23 cellular contexts compared by ENCODE assay signal in genomic region chr6:26152226-26153101, GRCh38.
A peak's percentile ranks its signal among the peaks of the same experiment; 100 is the strongest.
DNase-seq lines count a peak whose midpoint lies in the region; ATAC-seq, FAIRE-seq and TF ChIP-seq lines count a peak whose summit lies in the region.
"Had no signal": no experiment of that assay in that cellular context is flagged by ENCODE, and none has a peak within 500 bp of the region (broad histone marks: within the 10 kb centered on the region; RNA-seq: fewer than 3 reads in every experiment).

No MANE protein-coding gene starts in this region.

- no peak for TF ChIP-seq RAD21 in A549 (conservative IDR thresholded peaks at IDR 0.05 in 1 of 2, IDR thresholded peaks at IDR 0.05 in 1 of 2)

- dilution Hi-C loops in keratinocyte (cut with MboI; ENCODE audit: extremely low pct_ligation_motif_present, low sequenced_read_pairs): no loop called here

- POLR2A ChIA-PET in A549 (lab: Yijun Ruan, JAX): interaction anchor here (1.0 to 1.1 kb wide), 2 partner anchors 20 to 21 kb away, joined by 3 read pairs; no protein-coding TSS in a partner anchor

- WGBS in A549 (ENCODE audit: missing lambda C conversion rate): 64% methylated on average over 6 of the region's 6 CpGs

- no peaks in the 10 kb centered on the region for H3K9me2 ChIP-seq in GM23338 (ENCODE audit: insufficient read depth)

- H3K4me2 ChIP-seq in A549: peak overlapping the region; percentile 61
- H3K4me2 ChIP-seq in GM23338: no peak overlapping the region
- peak overlapping the region; percentile 63 for H3K4me2 ChIP-seq in keratinocyte (ENCODE audit: control insufficient read depth, extremely low read depth, insufficient read depth, low read depth, low read length)

- H3K9ac ChIP-seq in keratinocyte (ENCODE audit: control insufficient read depth, extremely low read depth, insufficient read depth, low read length): no peak overlapping the region

- no peaks in the 10 kb centered on the region for H3K9me1 ChIP-seq in keratinocyte (ENCODE audit: control insufficient read depth, extremely low read depth, insufficient read depth, low read length)

- H2AFZ ChIP-seq in GM23338 (no peak overlapping the region), keratinocyte (ENCODE audit: control insufficient read depth, low read length) (no peak overlapping the region)

- H3K36me3 Mint-ChIP-seq in GM23338 (ENCODE audit: low read depth): no peaks in the 10 kb centered on the region; the same call in 2 of the 3 replicates
- no peaks in the 10 kb centered on the region for H3K36me3 Mint-ChIP-seq in activated T-helper 1 cell treated with anti-CD3 and anti-CD28 coated beads, Interleukin-12 subunit alpha, Interleukin-12 subunit beta, Interleukin-2, Interleukin-4 antibody, amounts not matched to agents 30 ng/mL and 10 ng/mL and 1 ng/mL, durations not matched to agents 14 hours and 24 hours and 36 hours (ENCODE audit: low read depth)
- H3K36me3 Mint-ChIP-seq: type B pancreatic cell had no signal

- no peak overlapping the region for H3K4me3 Mint-ChIP-seq in GM23338
- no peak overlapping the region for H3K4me3 Mint-ChIP-seq in activated T-helper 1 cell treated with anti-CD3 and anti-CD28 coated beads, Interleukin-12 subunit alpha, Interleukin-12 subunit beta, Interleukin-2, Interleukin-4 antibody, amounts not matched to agents 30 ng/mL and 10 ng/mL and 1 ng/mL, durations not matched to agents 14 hours and 24 hours and 36 hours
- H3K4me3 Mint-ChIP-seq: effector memory CD8-positive, alpha-beta T cell; naive thymus-derived CD4-positive, alpha-beta T cell; type B pancreatic cell had no signal

- H3K36me3 ChIP-seq in GM23338 (ENCODE audit: insufficient read depth) (no peaks in the 10 kb centered on the region), keratinocyte (ENCODE audit: control insufficient read depth in 2 of 2, extremely low read depth in 1 of 2, insufficient read depth in 2 of 2, low read length in 2 of 2) (no peaks in the 10 kb centered on the region), Peyer's patch (no peaks in the 10 kb centered on the region)
- H3K36me3 ChIP-seq: brain microvascular endothelial cell, colonic mucosa, right atrium auricular region had no signal

- no peak for TF ChIP-seq EP300 in A549 (IDR thresholded peaks at IDR 0.05)

- H3K79me2 ChIP-seq in GM23338 (replicated peaks; ENCODE audit: insufficient read depth) (no peaks in the 10 kb centered on the region), keratinocyte (ENCODE audit: control insufficient read depth, insufficient read depth, low read length) (peaks cover 3% of the 10 kb centered on the region)

- peaks cover 8% of the 10 kb centered on the region for H3K9me3 Mint-ChIP-seq in GM23338
- H3K9me3 Mint-ChIP-seq in activated T-helper 1 cell treated with anti-CD3 and anti-CD28 coated beads, Interleukin-12 subunit alpha, Interleukin-12 subunit beta, Interleukin-2, Interleukin-4 antibody, amounts not matched to agents 30 ng/mL and 10 ng/mL and 1 ng/mL, durations not matched to agents 14 hours and 24 hours and 36 hours: no peaks in the 10 kb centered on the region
- H3K9me3 Mint-ChIP-seq: activated T-helper 2 cell treated with anti-CD3 and anti-CD28 coated beads, Interferon-gamma antibody, Interleukin-2, Interleukin-4, amounts not matched to agents 10 μg/mL and 5 μg/mL and 100 μg/mL, durations not matched to agents 14 hours and 24 hours and 36 hours; effector memory CD8-positive, alpha-beta T cell; type B pancreatic cell had no signal

- TF ChIP-seq POLR2A in A549 (IDR thresholded peaks at IDR 0.05; ENCODE audit: low read length) (no peak), Peyer's patch (IDR thresholded peaks at IDR 0.05) (no peak)

- ATAC-seq in A549: no peak
- ATAC-seq in GM23338: no peak
- ATAC-seq in HG02588 (IDR thresholded peaks at IDR 0.05; ENCODE audit: unreplicated experiment): no peak
- ATAC-seq: effector memory CD8-positive, alpha-beta T cell; naive thymus-derived CD4-positive, alpha-beta T cell had no signal

- H4K20me1 ChIP-seq in GM23338 (replicated peaks; ENCODE audit: insufficient read depth): no peaks in the 10 kb centered on the region
- no peaks in the 10 kb centered on the region for H4K20me1 ChIP-seq in keratinocyte (ENCODE audit: control insufficient read depth, extremely low read depth, insufficient read depth, low read length)

- H3K4me1 Mint-ChIP-seq in GM23338: peaks cover 12% of the 10 kb centered on the region
- peaks cover 38% of the 10 kb centered on the region for H3K4me1 Mint-ChIP-seq in activated T-helper 1 cell treated with anti-CD3 and anti-CD28 coated beads, Interleukin-12 subunit alpha, Interleukin-12 subunit beta, Interleukin-2, Interleukin-4 antibody, amounts not matched to agents 30 ng/mL and 10 ng/mL and 1 ng/mL, durations not matched to agents 14 hours and 24 hours and 36 hours (ENCODE audit: low read depth)

- H3F3A ChIP-seq in GM23338 (replicated peaks; ENCODE audit: low read depth): peaks cover 7% of the 10 kb centered on the region

- CTCF ChIA-PET in A549 (lab: Yijun Ruan, JAX): interaction anchor here (1.2 kb wide), 1 partner anchor 27 kb away, joined by 3 read pairs; no protein-coding TSS in a partner anchor

- TF ChIP-seq CTCF in A549 (IDR thresholded peaks at IDR 0.05) (no peak), GM23338 (conservative IDR thresholded peaks at IDR 0.05; ENCODE audit: low read depth in 2 of 2) (no peak), keratinocyte (optimal IDR thresholded peaks at IDR 0.05 in 1 of 3, IDR thresholded peaks at IDR 0.05 in 1 of 3, conservative IDR thresholded peaks at IDR 0.05 in 1 of 3; ENCODE audit: extremely low read depth in 1 of 3, insufficient read depth in 2 of 3, low read length in 3 of 3) (no peak), Peyer's patch (IDR thresholded peaks at IDR 0.05) (no peak)

- H3K9me3 ChIP-seq in A549 (no peaks in the 10 kb centered on the region), keratinocyte (ENCODE audit: control insufficient read depth, low read depth, low read length) (no peaks in the 10 kb centered on the region), Peyer's patch (no peaks in the 10 kb centered on the region)
- H3K9me3 ChIP-seq: colonic mucosa, right atrium auricular region, SJSA1 had no signal

- peaks cover 20% of the 10 kb centered on the region for H3K27me3 Mint-ChIP-seq in GM23338 (ENCODE audit: insufficient read depth, low read depth, poor library complexity)
- peaks cover 6% of the 10 kb centered on the region for H3K27me3 Mint-ChIP-seq in activated T-helper 1 cell treated with anti-CD3 and anti-CD28 coated beads, Interleukin-12 subunit alpha, Interleukin-12 subunit beta, Interleukin-2, Interleukin-4 antibody, amounts not matched to agents 30 ng/mL and 10 ng/mL and 1 ng/mL, durations not matched to agents 14 hours and 24 hours and 36 hours (ENCODE audit: insufficient read depth)
- H3K27me3 Mint-ChIP-seq: effector memory CD8-positive, alpha-beta T cell had no signal

- H3K4me1 ChIP-seq in A549 (peaks cover 34% of the 10 kb centered on the region), GM23338 (ENCODE audit: insufficient read depth) (0 out of 2 replicates have a peak, but pooled peaks cover 5% of the 10 kb centered on the region), keratinocyte (ENCODE audit: control insufficient read depth, extremely low read depth, insufficient read depth, low read length) (peaks cover 25% of the 10 kb centered on the region), Peyer's patch (peaks cover 0 to 3% (median 0%) of the 10 kb centered on the region in 4 donors)
- H3K4me1 ChIP-seq: colonic mucosa had no signal

- H3K4me3 ChIP-seq in A549 (no peak overlapping the region), GM23338 (no peak overlapping the region), keratinocyte (ENCODE audit: control insufficient read depth in 2 of 3, extremely low read depth in 1 of 3, insufficient read depth in 2 of 3, low read depth in 1 of 3, low read length in 3 of 3) (peak overlapping the region in 2 of 3 experiments; percentile 1 to 15), Peyer's patch (no peak overlapping the region)
- H3K4me3 ChIP-seq: colonic mucosa, right atrium auricular region, SJSA1 had no signal

- FAIRE-seq in A549 (lab: Jason Lieb, UNC): no peak
- FAIRE-seq in keratinocyte (lab: Jason Lieb, UNC): peak; percentile 36

- peak overlapping the region; percentile 20 for H3K27ac Mint-ChIP-seq in GM23338
- no peak overlapping the region for H3K27ac Mint-ChIP-seq in activated T-helper 1 cell treated with anti-CD3 and anti-CD28 coated beads, Interleukin-12 subunit alpha, Interleukin-12 subunit beta, Interleukin-2, Interleukin-4 antibody, amounts not matched to agents 30 ng/mL and 10 ng/mL and 1 ng/mL, durations not matched to agents 14 hours and 24 hours and 36 hours
- H3K27ac Mint-ChIP-seq: activated T-helper 2 cell treated with anti-CD3 and anti-CD28 coated beads, Interferon-gamma antibody, Interleukin-2, Interleukin-4, amounts not matched to agents 10 μg/mL and 5 μg/mL and 100 μg/mL, durations not matched to agents 14 hours and 24 hours and 36 hours; effector memory CD8-positive, alpha-beta T cell; naive thymus-derived CD4-positive, alpha-beta T cell; type B pancreatic cell had no signal

- intact Hi-C loops in activated T-helper 1 cell treated with anti-CD3 and anti-CD28 coated beads, Interleukin-12 subunit alpha, Interleukin-12 subunit beta, Interleukin-2, Interleukin-4 antibody, amounts not matched to agents 30 ng/mL and 10 ng/mL and 1 ng/mL, durations not matched to agents 14 hours and 24 hours and 36 hours (cut with micrococcal nuclease): loop anchor here (1.0 kb wide), 1 partner anchor 26 kb away; no protein-coding TSS in a partner anchor

- no peaks in the 10 kb centered on the region for H3K27me3 ChIP-seq in GM23338 (ENCODE audit: insufficient read depth)
- H3K27me3 ChIP-seq in keratinocyte (ENCODE audit: control insufficient read depth, extremely low read depth, insufficient read depth, low read length): no peaks in the 10 kb centered on the region
- H3K27me3 ChIP-seq in Peyer's patch: no peaks in the 10 kb centered on the region
- H3K27me3 ChIP-seq: brain microvascular endothelial cell, colonic mucosa, right atrium auricular region, SJSA1 had no signal

- H3K27ac ChIP-seq in A549: peak overlapping the region; percentile 27 to 60; a peak in 4 of 6 replicates
- H3K27ac ChIP-seq in GM23338 (ENCODE audit: low read depth): no peak overlapping the region
- H3K27ac ChIP-seq in keratinocyte (ENCODE audit: control insufficient read depth, insufficient read depth, low read length): peak overlapping the region; percentile 51
- H3K27ac ChIP-seq in Peyer's patch: no peak overlapping the region
- H3K27ac ChIP-seq: brain microvascular endothelial cell, colonic mucosa, right atrium auricular region, SJSA1, WERI-Rb-1 had no signal

- peak in 1 of 2 experiments; percentile 43 for DNase-seq in A549 (ENCODE audit: low read depth in 1 of 2, low spot score in 1 of 2)
- no peak for DNase-seq in GM23338 (ENCODE audit: low spot score)
- DNase-seq in RKO (ENCODE audit: low spot score): peak; percentile 23
- DNase-seq in keratinocyte (ENCODE audit: low read depth, low spot score): peak; percentile 81
- DNase-seq in activated T-helper 1 cell treated with anti-CD3 and anti-CD28 coated beads, Interleukin-12 subunit alpha, Interleukin-12 subunit beta, Interleukin-2, Interleukin-4 antibody, amounts not matched to agents 30 ng/mL and 10 ng/mL and 1 ng/mL, durations not matched to agents 14 hours and 24 hours and 36 hours (ENCODE audit: low spot score): no peak
- DNase-seq in Peyer's patch: no peak
- DNase-seq in NCI-H345 treated with DMSO at 0.1 percent for 48 hours (lab: John Stamatoyannopoulos, UW; ENCODE audit: unreplicated experiment): no peak
- DNase-seq: activated CD4-positive, alpha-beta T cell treated with anti-CD3 and anti-CD28 coated beads, Interleukin-2, amount 50 U/mL, for 1 hour; brain microvascular endothelial cell; colonic mucosa; effector memory CD8-positive, alpha-beta T cell; GDM1; HCEC 1CT; naive thymus-derived CD4-positive, alpha-beta T cell; NCI-H1694; NCI-H748 treated with DMSO at 0.1 percent for 48 hours; stimulated activated CD4-positive, alpha-beta T cell treated with anti-CD3 and anti-CD28 coated beads, Interleukin-15, amount 100 ng/mL, for 24 hours; WERI-Rb-1 had no signal

Comparison
In these comparisons a context has a peak if more than half of its experiments do, and no peak if none do; other contexts are left out.
1. DNase-seq: peak in RKO (single experiment) and keratinocyte (single experiment); none in GM23338 (single experiment), activated T-helper 1 cell treated with anti-CD3 and anti-CD28 coated beads, Interleukin-12 subunit alpha, Interleukin-12 subunit beta, Interleukin-2, Interleukin-4 antibody, amounts not matched to agents 30 ng/mL and 10 ng/mL and 1 ng/mL, durations not matched to agents 14 hours and 24 hours and 36 hours (single experiment), Peyer's patch (0 of 3) and NCI-H345 treated with DMSO at 0.1 percent for 48 hours (single experiment).
2. H3K27ac ChIP-seq: peak in A549 (2 of 2) and keratinocyte (single experiment); none in GM23338 (single experiment) and Peyer's patch (0 of 4).
3. H3K4me3 ChIP-seq: peak in keratinocyte (2 of 3); none in A549 (single experiment), GM23338 (single experiment) and Peyer's patch (0 of 4).